ENCODE assay signal across 9 cellular contexts in genomic region chr18:35415511-35416427, GRCh38. TPM values are rescaled to one million over a fixed set of nuclear protein-coding genes. Genes with fewer than 3 reads are reported as not detected.
DNase-seq lines count a peak whose midpoint lies in the region; ATAC-seq and TF ChIP-seq lines count a peak whose summit lies in the region.
"Had no signal": no experiment of that assay in that cellular context is flagged by ENCODE, and none has a peak within 500 bp of the region (broad histone marks: within the 10 kb centered on the region; RNA-seq: fewer than 3 reads in every experiment).

No MANE protein-coding gene starts in this region.

- no peaks in the 10 kb centered on the region for H3K36me3 ChIP-seq in PC-3 (ENCODE audit: low read depth, low read length)
- no peaks in the 10 kb centered on the region for H3K36me3 ChIP-seq in ascending aorta
- H3K36me3 ChIP-seq: colonic mucosa had no signal

- H3K9me3 ChIP-seq in PC-3 (ENCODE audit: low read length) = no peaks in the 10 kb centered on the region
- peaks cover 0 to 5% of the 10 kb centered on the region in 2 donors for H3K9me3 ChIP-seq in ascending aorta
- H3K9me3 ChIP-seq: colonic mucosa had no signal

- DNase-seq in EL = peak; percentile 20
- no peak for DNase-seq in PC-3
- peak; percentile 66 for DNase-seq in globus pallidus (ENCODE audit: low spot score)
- no peak for DNase-seq in NCI-H146 treated with DMSO at 0.1 percent for 48 hours (lab: John Stamatoyannopoulos, UW; ENCODE audit: unreplicated experiment)
- no peak for DNase-seq in ascending aorta (ENCODE audit: low spot score in 2 of 2)
- no peak for DNase-seq in NCI-H510A treated with DMSO at 0.1 percent for 48 hours (lab: John Stamatoyannopoulos, UW)
- DNase-seq: colonic mucosa had no signal

- H3K27ac ChIP-seq in PC-3 (ENCODE audit: low read length) (no peak overlapping the region), ascending aorta (no peak overlapping the region)
- H3K27ac ChIP-seq: colonic mucosa had no signal

- no peaks in the 10 kb centered on the region for H3K9me2 ChIP-seq in PC-3 (replicated peaks; ENCODE audit: low read length)

- no peaks in the 10 kb centered on the region for H3F3A ChIP-seq in PC-3 (ENCODE audit: low read length, unreplicated experiment)

- ATAC-seq in GM21723 (IDR thresholded peaks at IDR 0.05; ENCODE audit: unreplicated experiment) (peak; percentile 52), PC-3 (peak; percentile 20), HG03520 (IDR thresholded peaks at IDR 0.05; ENCODE audit: unreplicated experiment) (no peak)

- intact Hi-C loops in PC-3 (cut with micrococcal nuclease) = no loop called here
- intact Hi-C loops in ascending aorta (cut with DNase I) = no loop called here

- no peak overlapping the region for H3K9ac ChIP-seq in PC-3 (ENCODE audit: low read length)

- TF ChIP-seq CTCF in PC-3 (conservative IDR thresholded peaks at IDR 0.05; ENCODE audit: low read depth, low read length) (no peak), ascending aorta (IDR thresholded peaks at IDR 0.05) (no peak)

- H3K4me3 ChIP-seq in PC-3 (ENCODE audit: low read length) (no peak overlapping the region), ascending aorta (peak overlapping the region in 1 of 2 donors; percentile 19)
- H3K4me3 ChIP-seq: colonic mucosa had no signal

- H4K20me1 ChIP-seq in PC-3 (ENCODE audit: low read length) = no peaks in the 10 kb centered on the region

- CTCF ChIA-PET in PC-3 (lab: Charles Lee) = no interaction called here

- no peak overlapping the region for H2AFZ ChIP-seq in PC-3 (ENCODE audit: low read length)

- H3K27me3 ChIP-seq in PC-3 (ENCODE audit: low read length) (no peaks in the 10 kb centered on the region), ascending aorta (no peaks in the 10 kb centered on the region)
- H3K27me3 ChIP-seq: colonic mucosa had no signal

- POLR2A ChIA-PET in PC-3 (lab: Charles Lee; ENCODE audit: unreplicated experiment) = no interaction called here

- no TSS peak for BruUV-seq in PC-3 (replicated peaks; lab: Mats Ljungman, UMichigan)

- H3K4me2 ChIP-seq in PC-3 (ENCODE audit: low read length) = peak overlapping the region; percentile 22

- no peaks in the 10 kb centered on the region for H3K79me2 ChIP-seq in PC-3 (ENCODE audit: low read length)

- peaks cover 9% of the 10 kb centered on the region; the same call in 1 of the 2 replicates for H3K4me1 ChIP-seq in PC-3 (ENCODE audit: insufficient read depth, low read length)
- no peaks in the 10 kb centered on the region for H3K4me1 ChIP-seq in ascending aorta
- H3K4me1 ChIP-seq: colonic mucosa had no signal

RNA-seq across cellular contexts. Expression of gene ZNF396, which starts 38.6 kb away (rescaled TPM):
- total RNA-seq in PC-3 (2014; rRNA removed) (0.40 and 0.95 TPM in 2 replicates), ascending aorta (0.21 TPM)

Comparison
In these comparisons a context has a peak if more than half of its experiments do, and no peak if none do; other contexts are left out.
1. DNase-seq: peak in EL (single experiment) and globus pallidus (single experiment); none in PC-3 (single experiment), NCI-H146 treated with DMSO at 0.1 percent for 48 hours (single experiment), ascending aorta (0 of 2) and NCI-H510A treated with DMSO at 0.1 percent for 48 hours (single experiment).